ENCODE assay signal across 18 cellular contexts in the genomic region with DNA sequence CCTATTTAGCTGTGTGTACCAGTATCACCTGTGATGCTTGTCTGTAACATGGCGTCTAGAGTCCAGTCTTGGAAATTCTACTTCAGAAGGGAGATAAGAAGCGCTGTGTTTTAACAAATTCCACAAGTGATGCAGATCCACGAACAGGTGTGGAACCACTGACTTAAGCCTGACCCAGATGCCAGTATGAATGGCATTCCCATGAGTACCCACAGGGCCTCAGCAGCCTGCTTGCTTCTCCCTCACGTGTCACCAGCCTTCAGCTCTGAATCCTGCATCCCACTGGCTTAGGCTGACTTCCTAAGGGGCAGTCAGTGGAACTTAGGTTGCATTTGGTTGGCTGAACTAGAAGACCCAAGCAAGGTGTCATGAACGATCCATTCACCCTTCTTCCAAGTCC.
"Had no signal": no experiment of that assay in that cellular context is flagged by ENCODE, and none has a peak within 500 bp of the region (broad histone marks: within the 10 kb centered on the region; RNA-seq: fewer than 3 reads in every experiment).

No MANE protein-coding gene starts in this region.

- H3K79me2 ChIP-seq: hepatocyte had no signal

- DNase-seq: dermis blood vessel endothelial cell; dorsolateral prefrontal cortex; effector CD4-positive, alpha-beta T cell; effector memory CD4-positive, alpha-beta T cell; foreskin keratinocyte; heart left ventricle; hypothalamus; immature natural killer cell; left cardiac atrium; left lung; left ventricle myocardium superior; lower lobe of right lung; mesenchymal stem cell; mucosa of descending colon had no signal

- H3K27me3 ChIP-seq: dorsolateral prefrontal cortex, hepatocyte had no signal

- H2AFZ ChIP-seq: hepatocyte had no signal

- ATAC-seq: foreskin keratinocyte, gastroesophageal sphincter, heart left ventricle, left cardiac atrium, left lung, left ventricle myocardium superior, lower lobe of right lung, mucosa of descending colon had no signal

- H3K4me3 ChIP-seq: coronary artery, dorsolateral prefrontal cortex, esophagus muscularis mucosa, gastroesophageal sphincter, heart left ventricle, hepatocyte, left lung, lower lobe of right lung, mucosa of descending colon had no signal

- H3K27ac ChIP-seq: coronary artery, dorsolateral prefrontal cortex, esophagus muscularis mucosa, foreskin keratinocyte, gastroesophageal sphincter, heart left ventricle, hepatocyte, left lung, lower lobe of right lung had no signal

- H3K4me1 ChIP-seq: esophagus muscularis mucosa, gastroesophageal sphincter, heart left ventricle, left lung, lower lobe of right lung had no signal

- H3K36me3 ChIP-seq: esophagus muscularis mucosa, gastroesophageal sphincter, heart left ventricle, left lung, lower lobe of right lung had no signal

- H3K4me2 ChIP-seq: hepatocyte had no signal

- H3K9me3 ChIP-seq: esophagus muscularis mucosa, gastroesophageal sphincter, heart left ventricle, lower lobe of right lung, mucosa of descending colon had no signal
